In the genomic region with DNA sequence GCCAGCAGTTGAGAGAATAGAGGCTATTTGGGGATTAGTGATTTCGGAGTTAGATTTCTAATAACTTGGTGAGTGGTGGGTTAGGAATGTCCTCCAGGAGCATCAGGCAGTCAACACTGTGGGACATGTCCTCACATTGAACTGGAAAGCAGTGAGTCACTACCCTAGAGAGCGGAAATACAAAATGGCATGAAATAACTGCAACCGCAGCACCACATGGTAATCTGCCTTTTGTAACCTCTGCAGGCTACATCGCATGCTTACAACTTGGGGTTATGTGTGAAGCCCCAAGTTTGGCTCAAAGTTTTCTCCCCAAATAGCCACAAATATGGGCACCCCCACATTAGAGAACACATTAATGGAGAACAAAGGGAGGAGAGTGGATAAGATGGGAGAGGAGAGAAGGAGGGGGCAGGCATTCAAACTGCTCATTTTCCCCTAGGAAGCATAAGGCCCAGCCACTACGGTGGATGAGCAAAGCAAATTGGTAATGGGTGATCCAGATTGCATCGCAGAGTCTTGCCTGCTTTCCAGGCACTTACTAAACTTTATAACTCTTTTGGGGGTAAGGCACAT, we compare ENCODE assay signal across 12 cellular contexts. TPM values are rescaled to one million over a fixed set of nuclear protein-coding genes. Genes with fewer than 3 reads are reported as not detected.
A peak's percentile ranks its signal among the peaks of the same experiment; 100 is the strongest.
DNase-seq lines count a peak whose midpoint lies in the region; ATAC-seq and TF ChIP-seq lines count a peak whose summit lies in the region.
"Had no signal": no experiment of that assay in that cellular context is flagged by ENCODE, and none has a peak within 500 bp of the region (broad histone marks: within the 10 kb centered on the region; RNA-seq: fewer than 3 reads in every experiment).

No MANE protein-coding gene starts in this region.

- peak; percentile 94 for DNase-seq in BJ (ENCODE audit: low read depth)
- peak; percentile 70 to 82 for DNase-seq in NOMO-1 (lab: John Stamatoyannopoulos, UW; ENCODE audit: unreplicated experiment in 2 of 2)
- DNase-seq in dermis blood vessel endothelial cell, result peak; percentile 92
- peak; percentile 93 to 94 for DNase-seq in lung microvascular endothelial cell (ENCODE audit: low read depth in 2 of 2)
- no peak for DNase-seq in COR-L47 (lab: John Stamatoyannopoulos, UW)
- no peak for DNase-seq in SKM-1 (lab: John Stamatoyannopoulos, UW; ENCODE audit: unreplicated experiment)
- DNase-seq: cerebellar nuclear complex; DMS153; naive thymus-derived CD4-positive, alpha-beta T cell had no signal

- TF ChIP-seq CTCF in BJ (IDR thresholded peaks at IDR 0.05; ENCODE audit: insufficient read depth, low read depth, low read length), result no peak

- POLR2A ChIA-PET in BJ (lab: Charles Lee), result no interaction called here

- no peak overlapping the region for H3K4me3 ChIP-seq in BJ (ENCODE audit: low read depth, low read length)

- no peaks in the 10 kb centered on the region for H3K27me3 ChIP-seq in BJ (ENCODE audit: control insufficient read depth, insufficient read depth, low read length)

- H3K36me3 ChIP-seq in BJ (ENCODE audit: control insufficient read depth, insufficient read depth, low read length), result no peaks in the 10 kb centered on the region; the same call in 1 of the 2 replicates

- CTCF ChIA-PET in BJ (lab: Yijun Ruan, JAX), result interaction anchor here (1.0 to 1.2 kb wide), 2 partner anchors 9 to 12 kb away, joined by 3 to 4 read pairs; no protein-coding TSS in a partner anchor

- ATAC-seq in GM18907 (IDR thresholded peaks at IDR 0.05; ENCODE audit: unreplicated experiment), result no peak
- ATAC-seq in HG03280 (IDR thresholded peaks at IDR 0.05; ENCODE audit: unreplicated experiment), result no peak
- ATAC-seq: naive thymus-derived CD4-positive, alpha-beta T cell; stimulated activated memory B cell treated with anti-CD40 and anti-IgM and Interleukin-4, amounts not matched to agents 10 μg/mL and 1 μg/mL and 100 μg/mL, for 72 hours had no signal

RNA-seq across cellular contexts. Expression of gene SLF2, which starts 22.0 kb away (rescaled TPM):
- polyA plus RNA-seq in BJ (2011; rRNA removed), result 6.8 and 10.1 TPM in 2 replicates
- 10.2 and 10.9 TPM in 2 replicates for polyA minus RNA-seq in BJ (2011; rRNA and poly(A)+ RNA removed)
- total RNA-seq in dermis blood vessel endothelial cell (33.6 and 35.2 TPM in 2 replicates), lung microvascular endothelial cell (13.1 and 21.2 TPM in 2 replicates)

Comparison
In these comparisons a context has a peak if more than half of its experiments do, and no peak if none do; other contexts are left out.
1. DNase-seq: peak in BJ (single experiment), NOMO-1 (2 of 2), dermis blood vessel endothelial cell (single experiment) and lung microvascular endothelial cell (2 of 2); none in COR-L47 (single experiment) and SKM-1 (single experiment).